In the genomic region with DNA sequence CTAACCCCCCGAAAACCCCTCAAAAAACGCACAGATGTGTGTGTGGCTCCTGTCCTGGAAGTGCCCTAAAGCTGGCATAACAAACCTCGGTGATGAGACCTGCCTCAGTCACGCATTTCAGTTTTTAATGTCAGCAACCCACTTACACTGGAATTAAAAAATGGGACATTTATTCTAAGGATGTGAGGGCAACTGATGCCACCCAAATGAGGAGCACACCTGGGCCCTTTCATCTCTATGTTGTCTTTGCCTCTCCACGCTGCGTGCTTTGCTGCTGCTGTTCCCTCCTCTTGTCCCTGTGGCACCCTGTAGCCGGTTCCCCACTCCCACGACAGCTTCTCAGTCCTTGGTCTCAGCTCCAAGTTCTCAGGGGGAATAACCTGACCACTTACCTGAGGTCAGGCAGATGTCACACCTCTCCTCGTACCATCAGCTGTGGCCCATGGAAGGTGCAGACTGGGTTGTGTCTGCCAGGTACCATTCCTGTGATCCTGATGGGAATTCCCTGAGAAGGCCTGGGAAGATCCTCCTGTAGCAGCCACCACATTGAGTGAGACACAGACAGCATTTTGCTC, we compare ENCODE assay signal across 18 cellular contexts.
"Had no signal": no experiment of that assay in that cellular context is flagged by ENCODE, and none has a peak within 500 bp of the region (broad histone marks: within the 10 kb centered on the region; RNA-seq: fewer than 3 reads in every experiment).

No MANE protein-coding gene starts in this region.

- H3K36me3 ChIP-seq: colonic mucosa, heart right ventricle, right lobe of liver, tibial nerve had no signal

- H3K4me1 Mint-ChIP-seq: memory B cell; naive B cell; stimulated activated effector memory CD8-positive, alpha-beta T cell treated with anti-CD3 and anti-CD28 coated beads, Interleukin-12 subunit alpha, Interleukin-12 subunit beta, amount 100 ng/mL, for 72 hours had no signal

- H3K27ac ChIP-seq: colonic mucosa, dorsolateral prefrontal cortex, heart right ventricle, psoas muscle, right lobe of liver, tibial nerve had no signal

- H3K4me1 ChIP-seq: colonic mucosa, psoas muscle, right lobe of liver had no signal

- H3K27ac Mint-ChIP-seq: memory B cell; naive B cell; stimulated activated effector memory CD8-positive, alpha-beta T cell treated with anti-CD3 and anti-CD28 coated beads, Interleukin-12 subunit alpha, Interleukin-12 subunit beta, amount 100 ng/mL, for 72 hours; stimulated activated naive CD8-positive, alpha-beta T cell treated with anti-CD3 and anti-CD28 coated beads, Interleukin-15, Interleukin-2, amounts not matched to agents 100 ng/mL and 50 ng/mL, for 24 hours had no signal

- H3K27me3 ChIP-seq: colonic mucosa, right lobe of liver, testis, tibial nerve had no signal

- DNase-seq: dorsolateral prefrontal cortex; effector CD8-positive, alpha-beta T cell; heart right ventricle; islet precursor cell; naive B cell; nephron progenitor cell; psoas muscle; retina; right lobe of liver; stimulated activated CD4-positive, alpha-beta T cell treated with anti-CD3 and anti-CD28 coated beads, Interleukin-4, amount 100 ng/mL, for 1 hour; stimulated activated CD8-positive, alpha-beta memory T cell treated with anti-CD3 and anti-CD28 coated beads, Interleukin-4, amount 100 ng/mL, for 48 hours; testis had no signal

- H3K9me3 ChIP-seq: colonic mucosa, right lobe of liver, testis had no signal

- H3K4me3 ChIP-seq: colonic mucosa, dorsolateral prefrontal cortex, heart right ventricle, psoas muscle, right lobe of liver, testis, tibial nerve had no signal

- ATAC-seq: heart right ventricle; left lobe of liver; psoas muscle; right lobe of liver; stimulated activated effector memory CD8-positive, alpha-beta T cell treated with anti-CD3 and anti-CD28 coated beads, Interleukin-12 subunit alpha, Interleukin-12 subunit beta, amount 100 ng/mL, for 72 hours had no signal

- H3K4me3 Mint-ChIP-seq: memory B cell; naive B cell; nephron progenitor cell; stimulated activated effector memory CD8-positive, alpha-beta T cell treated with anti-CD3 and anti-CD28 coated beads, Interleukin-12 subunit alpha, Interleukin-12 subunit beta, amount 100 ng/mL, for 72 hours; stimulated activated naive CD8-positive, alpha-beta T cell treated with anti-CD3 and anti-CD28 coated beads, Interleukin-15, Interleukin-2, amounts not matched to agents 100 ng/mL and 50 ng/mL, for 24 hours had no signal

- H3K36me3 Mint-ChIP-seq: memory B cell; stimulated activated effector memory CD8-positive, alpha-beta T cell treated with anti-CD3 and anti-CD28 coated beads, Interleukin-12 subunit alpha, Interleukin-12 subunit beta, amount 100 ng/mL, for 72 hours had no signal
